8 cellular contexts compared by ENCODE assay signal in the genomic region with DNA sequence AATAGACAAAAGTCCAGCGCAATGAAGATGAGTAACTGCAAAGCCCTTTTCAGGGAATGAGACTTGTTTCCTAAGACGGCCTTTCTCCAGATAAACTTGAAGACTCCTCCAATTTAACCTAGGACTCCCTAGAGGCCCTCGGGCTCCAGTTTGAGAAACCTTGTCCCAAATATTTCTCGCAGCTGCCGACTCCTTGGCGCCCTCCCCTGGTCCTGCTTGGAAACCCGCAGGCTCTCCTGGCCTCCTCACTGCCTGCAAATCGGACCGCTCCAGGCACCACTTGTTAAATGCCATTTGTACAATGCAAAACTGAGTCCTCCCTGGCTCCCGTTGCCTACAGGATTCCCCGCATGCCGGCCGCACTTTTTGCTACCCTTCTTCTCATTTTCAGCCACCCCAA. TPM values are rescaled to one million over a fixed set of nuclear protein-coding genes. Genes with fewer than 3 reads are reported as not detected.
DNase-seq lines count a peak whose midpoint lies in the region; ATAC-seq and TF ChIP-seq lines count a peak whose summit lies in the region.

No MANE protein-coding gene starts in this region.

- H3K9me3 ChIP-seq in breast epithelium, result no peaks in the 10 kb centered on the region

- TF ChIP-seq CTCF in MCF 10A (IDR thresholded peaks at IDR 0.05; ENCODE audit: unreplicated experiment) (peak; percentile 8), breast epithelium (IDR thresholded peaks at IDR 0.05) (peak in 1 of 3 donors; percentile 30), choroid plexus epithelial cell (conservative IDR thresholded peaks at IDR 0.05; ENCODE audit: low read depth, low read length) (peak; percentile 85)

- DNase-seq in MCF 10A (ENCODE audit: unreplicated experiment) (peak; percentile 33), breast epithelium (ENCODE audit: low spot score in 2 of 2) (no peak), NCI-H446 (lab: John Stamatoyannopoulos, UW) (peak; percentile 27 to 68), choroid plexus epithelial cell (ENCODE audit: low read depth) (peak; percentile 64), medulla oblongata (ENCODE audit: extremely low spot score) (peak; percentile 34)
- no peak for DNase-seq in activated CD8-positive, alpha-beta memory T cell treated with anti-CD3 and anti-CD28 coated beads, Interleukin-2, amount 50 U/mL, for 4 hours

- POLR2A ChIA-PET in MCF 10A (lab: Yijun Ruan, JAX), result no interaction called here

- no peak overlapping the region for H3K27ac Mint-ChIP-seq in MCF 10A (ENCODE audit: low read depth, unreplicated experiment)

- H3K4me3 ChIP-seq in breast epithelium (no peak overlapping the region), choroid plexus epithelial cell (ENCODE audit: low read depth, low read length) (no peak overlapping the region)

- TF ChIP-seq POLR2A in breast epithelium (IDR thresholded peaks at IDR 0.05), result no peak

- no peaks in the 10 kb centered on the region for H3K27me3 Mint-ChIP-seq in MCF 10A (ENCODE audit: insufficient read depth, unreplicated experiment)

- peaks cover 31% of the 10 kb centered on the region for H3K9me3 Mint-ChIP-seq in MCF 10A (ENCODE audit: unreplicated experiment)

- CTCF ChIA-PET in MCF 10A (lab: Yijun Ruan, JAX), result no interaction called here

- no peaks in the 10 kb centered on the region for H3K36me3 ChIP-seq in breast epithelium

- H3K4me1 Mint-ChIP-seq in MCF 10A (ENCODE audit: insufficient read depth, unreplicated experiment), result no peaks in the 10 kb centered on the region

- no peaks in the 10 kb centered on the region for H3K36me3 Mint-ChIP-seq in MCF 10A (ENCODE audit: insufficient read depth, unreplicated experiment)

- H3K27ac ChIP-seq in breast epithelium, result no peak overlapping the region

- H3K4me3 Mint-ChIP-seq in MCF 10A (ENCODE audit: unreplicated experiment), result no peak overlapping the region

- ATAC-seq in HG02642 (IDR thresholded peaks at IDR 0.05; ENCODE audit: poor library complexity, unreplicated experiment), result no peak
- no peak for ATAC-seq in GM18858 (IDR thresholded peaks at IDR 0.05; ENCODE audit: unreplicated experiment)

- no peaks in the 10 kb centered on the region for H3K4me1 ChIP-seq in breast epithelium

- no peaks in the 10 kb centered on the region for H3K27me3 ChIP-seq in breast epithelium

- BruUV-seq in MCF 10A (replicated peaks; lab: Mats Ljungman, UMichigan), result no TSS peak

- intact Hi-C loops in MCF 10A (cut with micrococcal nuclease) (no loop called here), breast epithelium (cut with DNase I; ENCODE audit: low total_unique reads) (no loop called here)

RNA-seq across cellular contexts. Expression of gene MUC4, which starts 36.8 kb away (rescaled TPM):
- not detected in 2 replicates for total RNA-seq in MCF 10A (2022)
- 1 to 10 TPM in 1 of 3 donors, under 1 TPM in 1, not detected in 1; under 0.01 to 1.3 TPM for total RNA-seq in breast epithelium

RNA-seq across cellular contexts. Expression of gene MUC20, which starts 54.1 kb away (rescaled TPM):
- total RNA-seq in MCF 10A (2022) (2.3 and 3.5 TPM in 2 replicates), breast epithelium (10 to 100 TPM in 2 of 3 donors, 1 to 10 TPM in 1; 2.7 to 24.3 (median 20.1) TPM)

Comparison
In these comparisons a context has a peak if more than half of its experiments do, and no peak if none do; other contexts are left out.
1. DNase-seq: peak in MCF 10A (single experiment), NCI-H446 (2 of 2), choroid plexus epithelial cell (single experiment) and medulla oblongata (single experiment); none in breast epithelium (0 of 2) and activated CD8-positive, alpha-beta memory T cell treated with anti-CD3 and anti-CD28 coated beads, Interleukin-2, amount 50 U/mL, for 4 hours (single experiment).